8 cellular contexts compared by ENCODE assay signal in genomic region chr10:125149278-125150047, GRCh38. TPM values are rescaled to one million over a fixed set of nuclear protein-coding genes. Genes with fewer than 3 reads are reported as not detected.
DNase-seq lines count a peak whose midpoint lies in the region; ATAC-seq, FAIRE-seq and TF ChIP-seq lines count a peak whose summit lies in the region.

No MANE protein-coding gene starts in this region.

- peak; percentile 59 for DNase-seq in GM03348 (ENCODE audit: low spot score)
- peak; percentile 43 for DNase-seq in NCI-H510A treated with DMSO at 0.1 percent for 48 hours (lab: John Stamatoyannopoulos, UW)
- DNase-seq in fibroblast of lung (ENCODE audit: low read depth in 2 of 2), result peak; percentile 74 to 77
- DNase-seq in osteoblast (ENCODE audit: insufficient read length, low spot score, missing footprints), result peak; percentile 94
- DNase-seq in GM12892 (ENCODE audit: insufficient read length), result no peak

- H3K36me3 ChIP-seq in fibroblast of lung (ENCODE audit: control insufficient read depth, insufficient read depth, low read length) (no peaks in the 10 kb centered on the region), osteoblast (ENCODE audit: insufficient read depth, low read length) (peaks cover 7% of the 10 kb centered on the region)

- peak overlapping the region; percentile 88 for H3K27ac ChIP-seq in fibroblast of lung (ENCODE audit: insufficient read depth, low read length)
- peak overlapping the region; percentile 98 for H3K27ac ChIP-seq in osteoblast (ENCODE audit: low read depth, low read length)

- no peak for TF ChIP-seq POLR2A in GM12892 (IDR thresholded peaks at IDR 0.05; ENCODE audit: low read depth, low read length)

- no peak for TF ChIP-seq CTCF in fibroblast of lung (conservative IDR thresholded peaks at IDR 0.05 in 1 of 2, IDR thresholded peaks at IDR 0.05 in 1 of 2; ENCODE audit: low read depth in 1 of 2, low read length in 2 of 2)
- TF ChIP-seq CTCF in osteoblast (IDR thresholded peaks at IDR 0.05; ENCODE audit: extremely low read depth, low read depth, low read length), result no peak

- H3K9me3 ChIP-seq in fibroblast of lung (ENCODE audit: control insufficient read depth, insufficient read depth, low read depth, low read length), result no peaks in the 10 kb centered on the region
- no peaks in the 10 kb centered on the region for H3K9me3 ChIP-seq in osteoblast (ENCODE audit: low read depth, low read length)

- peaks cover 51% of the 10 kb centered on the region for H3K4me1 ChIP-seq in fibroblast of lung (ENCODE audit: control insufficient read depth, extremely low read depth, insufficient read depth, low read length)
- peaks cover 64% of the 10 kb centered on the region for H3K4me1 ChIP-seq in osteoblast (ENCODE audit: insufficient read depth, low read length)

- no peaks in the 10 kb centered on the region for H4K20me1 ChIP-seq in fibroblast of lung (ENCODE audit: control insufficient read depth, extremely low read depth, insufficient read depth, low read length)
- H4K20me1 ChIP-seq in osteoblast (ENCODE audit: insufficient read depth, low read length), result peaks cover 28% of the 10 kb centered on the region

- H3K9ac ChIP-seq in fibroblast of lung (ENCODE audit: insufficient read depth, low read length), result no peak overlapping the region

- H3K4me3 ChIP-seq in fibroblast of lung (replicated peaks in 1 of 4; ENCODE audit: control extremely low read depth in 1 of 4, insufficient read depth in 1 of 4, low read depth in 3 of 4, low read length in 4 of 4) (no peak overlapping the region), osteoblast (ENCODE audit: insufficient read depth, low read length) (no peak overlapping the region)

- H3K4me2 ChIP-seq in fibroblast of lung (ENCODE audit: extremely low read depth, insufficient read depth, low read length) (peak overlapping the region; percentile 13), osteoblast (ENCODE audit: insufficient read depth, low read length) (peak overlapping the region; percentile 36)

- H3K79me2 ChIP-seq in fibroblast of lung (ENCODE audit: control insufficient read depth, insufficient read depth, low read length) (peaks cover 100% of the 10 kb centered on the region), osteoblast (ENCODE audit: insufficient read depth, low read length) (peaks cover 100% of the 10 kb centered on the region)

- no peak overlapping the region for H2AFZ ChIP-seq in fibroblast of lung (ENCODE audit: low read length)
- H2AFZ ChIP-seq in osteoblast (ENCODE audit: low read length), result no peak overlapping the region

- no peak for FAIRE-seq in GM12892 (lab: Jason Lieb, UNC)

- no peak for ATAC-seq in GM21825 (IDR thresholded peaks at IDR 0.05; ENCODE audit: unreplicated experiment)
- no peak for ATAC-seq in HG03135 (IDR thresholded peaks at IDR 0.05; ENCODE audit: unreplicated experiment)
- no peak for ATAC-seq in HG03571 (IDR thresholded peaks at IDR 0.05; ENCODE audit: unreplicated experiment)

- H3K27me3 ChIP-seq in fibroblast of lung (ENCODE audit: control insufficient read depth, insufficient read depth, low read length) (no peaks in the 10 kb centered on the region), osteoblast (ENCODE audit: insufficient read depth, low read length) (no peaks in the 10 kb centered on the region)

RNA-seq across cellular contexts. Expression of gene CTBP2, which starts 10.9 kb away (rescaled TPM):
- 56.8 and 73.3 TPM in 2 replicates for total RNA-seq in fibroblast of lung
- 72.1 and 91.0 TPM in 2 replicates for polyA plus RNA-seq in fibroblast of lung
- 53.0 and 60.4 TPM in 2 replicates for polyA plus RNA-seq in fibroblast of lung (2012)
- 130 and 131 TPM in 2 replicates for polyA minus RNA-seq in fibroblast of lung (ENCODE audit: low replicate concordance)
- 65.1 and 65.9 TPM in 2 replicates for total RNA-seq in osteoblast
- 2.2 TPM for polyA plus RNA-seq in GM12892 (2012; ENCODE audit: missing spikeins)
